In genomic region chr9:120152295-120152694, GRCh38 we compare ENCODE assay signal across 15 cellular contexts.
A peak's percentile ranks its signal among the peaks of the same experiment; 100 is the strongest.
DNase-seq lines count a peak whose midpoint lies in the region; ATAC-seq and TF ChIP-seq lines count a peak whose summit lies in the region.
"Had no signal": no experiment of that assay in that cellular context is flagged by ENCODE, and none has a peak within 500 bp of the region (broad histone marks: within the 10 kb centered on the region; RNA-seq: fewer than 3 reads in every experiment).

No MANE protein-coding gene starts in this region.

- H3K79me2 ChIP-seq in HCT116 (ENCODE audit: insufficient read depth, low read length) (no peaks in the 10 kb centered on the region), neural progenitor cell (ENCODE audit: low read depth) (no peaks in the 10 kb centered on the region)
- H3K79me2 ChIP-seq: hepatocyte had no signal

- H3K4me1 ChIP-seq in HCT116 (ENCODE audit: control insufficient read depth in 1 of 2, insufficient read depth in 2 of 2, low read length in 2 of 2) (no peaks in the 10 kb centered on the region), neural progenitor cell (peaks cover 34% of the 10 kb centered on the region)
- H3K4me1 ChIP-seq: ascending aorta had no signal

- no peak overlapping the region for H3K27ac ChIP-seq in HCT116 (ENCODE audit: low read depth, low read length)
- peak overlapping the region; percentile 82 for H3K27ac ChIP-seq in neural progenitor cell
- H3K27ac ChIP-seq: ascending aorta, hepatocyte had no signal

- TF ChIP-seq RAD21 in HCT116 (IDR thresholded peaks at IDR 0.05; ENCODE audit: low read depth): no peak

- peak overlapping the region; percentile 82 for H3K27ac Mint-ChIP-seq in neural progenitor cell
- H3K27ac Mint-ChIP-seq: CD14-positive monocyte had no signal

- H3K27me3 ChIP-seq in HCT116 (ENCODE audit: insufficient read depth, low read length) (peaks cover 7% of the 10 kb centered on the region; the same call in 1 of the 2 replicates), neural progenitor cell (no peaks in the 10 kb centered on the region)
- H3K27me3 ChIP-seq: ascending aorta, hepatocyte had no signal

- H3K9me3 ChIP-seq in HCT116 (ENCODE audit: control insufficient read depth in 1 of 2, insufficient read depth in 1 of 2, low read depth in 1 of 2, low read length in 2 of 2) (no peaks in the 10 kb centered on the region), neural progenitor cell (ENCODE audit: low read depth) (no peaks in the 10 kb centered on the region)
- H3K9me3 ChIP-seq: ascending aorta had no signal

- H3K4me3 ChIP-seq in HCT116 (replicated peaks in 1 of 2; ENCODE audit: low read depth in 1 of 2, low read length in 2 of 2) (no peak overlapping the region), fibroblast of mammary gland (ENCODE audit: control insufficient read depth, low read depth, low read length) (no peak overlapping the region), neural progenitor cell (peak overlapping the region; percentile 10)
- H3K4me3 ChIP-seq: ascending aorta, hepatocyte had no signal

- POLR2A ChIA-PET in HCT116 (lab: Charles Lee): no interaction called here

- H3K4me2 ChIP-seq in HCT116 (ENCODE audit: low read length) (no peak overlapping the region), neural progenitor cell (peak overlapping the region; percentile 61)
- H3K4me2 ChIP-seq: hepatocyte had no signal

- no peak overlapping the region for H2AFZ ChIP-seq in HCT116 (ENCODE audit: low read depth, low read length, poor library complexity, severe bottlenecking)
- peak overlapping the region; percentile 82 for H2AFZ ChIP-seq in neural progenitor cell (replicated peaks)
- H2AFZ ChIP-seq: hepatocyte had no signal

- H4K20me1 ChIP-seq in HCT116 (ENCODE audit: insufficient read depth) (no peaks in the 10 kb centered on the region), neural progenitor cell (ENCODE audit: low read depth) (no peaks in the 10 kb centered on the region)

- H3K9ac ChIP-seq in HCT116 (ENCODE audit: low read length) (no peak overlapping the region), neural progenitor cell (no peak overlapping the region)

- peaks cover 11% of the 10 kb centered on the region for H3K27me3 Mint-ChIP-seq in neural progenitor cell (ENCODE audit: insufficient read depth, low read depth)

- no TSS peak for BruUV-seq in HCT116 (replicated peaks; lab: Mats Ljungman, UMichigan)

- RAD21 ChIA-PET in HCT116 (lab: Charles Lee; ENCODE audit: low non-redundant PET in 1 of 2, low total read pairs in 2 of 2, uncharacterized antibody in 2 of 2, unreplicated experiment in 2 of 2): no interaction called here

- TF ChIP-seq CTCF in HCT116 (IDR thresholded peaks at IDR 0.05 in 2 of 3, conservative IDR thresholded peaks at IDR 0.05 in 1 of 3; ENCODE audit: borderline replicate concordance in 1 of 3, insufficient read depth in 1 of 3, low read depth in 2 of 3, low read length in 2 of 3) (no peak), fibroblast of mammary gland (conservative IDR thresholded peaks at IDR 0.05; ENCODE audit: control insufficient read depth, insufficient read depth, low read depth, low read length) (no peak), neural progenitor cell (IDR thresholded peaks at IDR 0.05) (no peak)

- DNase-seq in HCT116 (ENCODE audit: low read depth, low spot score) (no peak), NCI-H446 treated with DMSO at 0.1 percent for 48 hours (lab: John Stamatoyannopoulos, UW) (peak; percentile 91), fibroblast of mammary gland (ENCODE audit: low read depth) (peak; percentile 11), neural progenitor cell (ENCODE audit: low spot score) (peak; percentile 87)
- DNase-seq in activated naive CD4-positive, alpha-beta T cell treated with Interleukin-2 at 50 U/mL for 16 hours: no peak
- DNase-seq: GDM1; midbrain; NCI-H774; stimulated activated CD4-positive, alpha-beta T cell treated with anti-CD3 and anti-CD28 coated beads, Interleukin-4, amount 100 ng/mL, for 24 hours had no signal

- no peak overlapping the region for H3K4me3 Mint-ChIP-seq in neural progenitor cell
- H3K4me3 Mint-ChIP-seq: CD14-positive monocyte had no signal

- peaks cover 42% of the 10 kb centered on the region for H3K4me1 Mint-ChIP-seq in neural progenitor cell
- H3K4me1 Mint-ChIP-seq: CD14-positive monocyte had no signal

- ATAC-seq in HCT116 (peak; percentile 42; the same call in 1 of the 2 replicates), GM18858 (IDR thresholded peaks at IDR 0.05; ENCODE audit: unreplicated experiment) (no peak), HG02798 (IDR thresholded peaks at IDR 0.05; ENCODE audit: poor library complexity, unreplicated experiment) (no peak), GM19328 (IDR thresholded peaks at IDR 0.05; ENCODE audit: unreplicated experiment) (no peak)

- H3K36me3 ChIP-seq in HCT116 (ENCODE audit: control insufficient read depth in 1 of 2, insufficient read depth in 2 of 2, low read length in 2 of 2) (no peaks in the 10 kb centered on the region), neural progenitor cell (no peaks in the 10 kb centered on the region)
- H3K36me3 ChIP-seq: ascending aorta had no signal

- no peaks in the 10 kb centered on the region for H3K9me3 Mint-ChIP-seq in neural progenitor cell

- peaks cover 20% of the 10 kb centered on the region for H3F3A ChIP-seq in neural progenitor cell (ENCODE audit: low read depth)

- no peaks in the 10 kb centered on the region for H3K9me2 ChIP-seq in HCT116 (ENCODE audit: insufficient read depth)

- CTCF ChIA-PET in HCT116 (lab: Charles Lee): no interaction called here

- H3K36me3 Mint-ChIP-seq in neural progenitor cell: no peaks in the 10 kb centered on the region
- H3K36me3 Mint-ChIP-seq: CD14-positive monocyte had no signal

- TF ChIP-seq POLR2A in HCT116 (IDR thresholded peaks at IDR 0.05; ENCODE audit: borderline replicate concordance, extremely low read depth, insufficient read depth, insufficient read length): no peak

- intact Hi-C loops in HCT116 (cut with micrococcal nuclease): no loop called here

TF ChIP-seq in HCT116, 20 proteins besides CTCF, POLR2A, EP300 and RAD21:
- TF ChIP-seq REST (IDR thresholded peaks at IDR 0.05; ENCODE audit: low read depth): no peak
- no peak for TF ChIP-seq SP1 (IDR thresholded peaks at IDR 0.05; ENCODE audit: low read depth)
- no peak for TF ChIP-seq SRF (IDR thresholded peaks at IDR 0.05; ENCODE audit: low read depth)
- no peak for TF ChIP-seq FOSL1 (IDR thresholded peaks at IDR 0.05; ENCODE audit: low read depth)
- TF ChIP-seq MAX (IDR thresholded peaks at IDR 0.05): no peak
- no peak for TF ChIP-seq ZBTB33 (IDR thresholded peaks at IDR 0.05; ENCODE audit: extremely low read depth, insufficient replicate concordance, low read length)
- no peak for TF ChIP-seq ATF3 (IDR thresholded peaks at IDR 0.05)
- TF ChIP-seq ZFX (IDR thresholded peaks at IDR 0.05): no peak
- no peak for TF ChIP-seq CEBPB (IDR thresholded peaks at IDR 0.05; ENCODE audit: low read depth)
- no peak for TF ChIP-seq SIN3A (IDR thresholded peaks at IDR 0.05; ENCODE audit: low read depth)
- no peak for TF ChIP-seq JUND (IDR thresholded peaks at IDR 0.05)

Comparison
In these comparisons a context has a peak if more than half of its experiments do, and no peak if none do; other contexts are left out.
1. DNase-seq: peak in NCI-H446 treated with DMSO at 0.1 percent for 48 hours (single experiment), fibroblast of mammary gland (single experiment) and neural progenitor cell (single experiment); none in HCT116 (single experiment) and activated naive CD4-positive, alpha-beta T cell treated with Interleukin-2 at 50 U/mL for 16 hours (single experiment).